Comparison of ENCODE assay signal across 1 cellular context in genomic region chr5:157115502-157115901, GRCh38.
TF ChIP-seq lines count a peak whose summit lies in the region.

No MANE protein-coding gene starts in this region.

TF ChIP-seq in GM23338, 12 proteins besides CTCF, POLR2A, EP300 and RAD21 (continued from another document):
- TF ChIP-seq, protein P1, sequence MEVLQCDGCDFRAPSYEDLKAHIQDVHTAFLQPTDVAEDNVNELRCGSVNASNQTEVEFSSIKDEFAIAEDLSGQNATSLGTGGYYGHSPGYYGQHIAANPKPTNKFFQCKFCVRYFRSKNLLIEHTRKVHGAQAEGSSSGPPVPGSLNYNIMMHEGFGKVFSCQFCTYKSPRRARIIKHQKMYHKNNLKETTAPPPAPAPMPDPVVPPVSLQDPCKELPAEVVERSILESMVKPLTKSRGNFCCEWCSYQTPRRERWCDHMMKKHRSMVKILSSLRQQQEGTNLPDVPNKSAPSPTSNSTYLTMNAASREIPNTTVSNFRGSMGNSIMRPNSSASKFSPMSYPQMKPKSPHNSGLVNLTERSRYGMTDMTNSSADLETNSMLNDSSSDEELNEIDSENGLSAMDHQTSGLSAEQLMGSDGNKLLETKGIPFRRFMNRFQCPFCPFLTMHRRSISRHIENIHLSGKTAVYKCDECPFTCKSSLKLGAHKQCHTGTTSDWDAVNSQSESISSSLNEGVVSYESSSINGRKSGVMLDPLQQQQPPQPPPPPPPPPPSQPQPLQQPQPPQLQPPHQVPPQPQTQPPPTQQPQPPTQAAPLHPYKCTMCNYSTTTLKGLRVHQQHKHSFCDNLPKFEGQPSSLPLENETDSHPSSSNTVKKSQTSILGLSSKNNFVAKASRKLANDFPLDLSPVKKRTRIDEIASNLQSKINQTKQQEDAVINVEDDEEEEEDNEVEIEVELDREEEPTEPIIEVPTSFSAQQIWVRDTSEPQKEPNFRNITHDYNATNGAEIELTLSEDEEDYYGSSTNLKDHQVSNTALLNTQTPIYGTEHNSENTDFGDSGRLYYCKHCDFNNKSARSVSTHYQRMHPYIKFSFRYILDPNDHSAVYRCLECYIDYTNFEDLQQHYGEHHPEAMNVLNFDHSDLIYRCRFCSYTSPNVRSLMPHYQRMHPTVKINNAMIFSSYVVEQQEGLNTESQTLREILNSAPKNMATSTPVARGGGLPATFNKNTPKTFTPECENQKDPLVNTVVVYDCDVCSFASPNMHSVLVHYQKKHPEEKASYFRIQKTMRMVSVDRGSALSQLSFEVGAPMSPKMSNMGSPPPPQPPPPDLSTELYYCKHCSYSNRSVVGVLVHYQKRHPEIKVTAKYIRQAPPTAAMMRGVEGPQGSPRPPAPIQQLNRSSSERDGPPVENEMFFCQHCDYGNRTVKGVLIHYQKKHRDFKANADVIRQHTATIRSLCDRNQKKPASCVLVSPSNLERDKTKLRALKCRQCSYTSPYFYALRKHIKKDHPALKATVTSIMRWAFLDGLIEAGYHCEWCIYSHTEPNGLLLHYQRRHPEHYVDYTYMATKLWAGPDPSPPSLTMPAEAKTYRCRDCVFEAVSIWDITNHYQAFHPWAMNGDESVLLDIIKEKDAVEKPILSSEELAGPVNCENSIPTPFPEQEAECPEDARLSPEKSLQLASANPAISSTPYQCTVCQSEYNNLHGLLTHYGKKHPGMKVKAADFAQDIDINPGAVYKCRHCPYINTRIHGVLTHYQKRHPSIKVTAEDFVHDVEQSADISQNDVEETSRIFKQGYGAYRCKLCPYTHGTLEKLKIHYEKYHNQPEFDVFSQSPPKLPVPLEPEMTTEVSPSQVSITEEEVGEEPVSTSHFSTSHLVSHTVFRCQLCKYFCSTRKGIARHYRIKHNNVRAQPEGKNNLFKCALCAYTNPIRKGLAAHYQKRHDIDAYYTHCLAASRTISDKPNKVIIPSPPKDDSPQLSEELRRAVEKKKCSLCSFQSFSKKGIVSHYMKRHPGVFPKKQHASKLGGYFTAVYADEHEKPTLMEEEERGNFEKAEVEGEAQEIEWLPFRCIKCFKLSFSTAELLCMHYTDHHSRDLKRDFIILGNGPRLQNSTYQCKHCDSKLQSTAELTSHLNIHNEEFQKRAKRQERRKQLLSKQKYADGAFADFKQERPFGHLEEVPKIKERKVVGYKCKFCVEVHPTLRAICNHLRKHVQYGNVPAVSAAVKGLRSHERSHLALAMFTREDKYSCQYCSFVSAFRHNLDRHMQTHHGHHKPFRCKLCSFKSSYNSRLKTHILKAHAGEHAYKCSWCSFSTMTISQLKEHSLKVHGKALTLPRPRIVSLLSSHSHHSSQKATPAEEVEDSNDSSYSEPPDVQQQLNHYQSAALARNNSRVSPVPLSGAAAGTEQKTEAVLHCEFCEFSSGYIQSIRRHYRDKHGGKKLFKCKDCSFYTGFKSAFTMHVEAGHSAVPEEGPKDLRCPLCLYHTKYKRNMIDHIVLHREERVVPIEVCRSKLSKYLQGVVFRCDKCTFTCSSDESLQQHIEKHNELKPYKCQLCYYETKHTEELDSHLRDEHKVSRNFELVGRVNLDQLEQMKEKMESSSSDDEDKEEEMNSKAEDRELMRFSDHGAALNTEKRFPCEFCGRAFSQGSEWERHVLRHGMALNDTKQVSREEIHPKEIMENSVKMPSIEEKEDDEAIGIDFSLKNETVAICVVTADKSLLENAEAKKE (CRISPR knock-in tag; IDR thresholded peaks at IDR 0.05), result no peak
- TF ChIP-seq, protein P2, sequence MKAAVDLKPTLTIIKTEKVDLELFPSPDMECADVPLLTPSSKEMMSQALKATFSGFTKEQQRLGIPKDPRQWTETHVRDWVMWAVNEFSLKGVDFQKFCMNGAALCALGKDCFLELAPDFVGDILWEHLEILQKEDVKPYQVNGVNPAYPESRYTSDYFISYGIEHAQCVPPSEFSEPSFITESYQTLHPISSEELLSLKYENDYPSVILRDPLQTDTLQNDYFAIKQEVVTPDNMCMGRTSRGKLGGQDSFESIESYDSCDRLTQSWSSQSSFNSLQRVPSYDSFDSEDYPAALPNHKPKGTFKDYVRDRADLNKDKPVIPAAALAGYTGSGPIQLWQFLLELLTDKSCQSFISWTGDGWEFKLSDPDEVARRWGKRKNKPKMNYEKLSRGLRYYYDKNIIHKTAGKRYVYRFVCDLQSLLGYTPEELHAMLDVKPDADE (IDR thresholded peaks at IDR 0.05), result no peak
- TF ChIP-seq EZH2 (IDR thresholded peaks at IDR 0.05; ENCODE audit: low read depth, unreplicated experiment), result no peak
- no peak for TF ChIP-seq STAT1 (IDR thresholded peaks at IDR 0.05; ENCODE audit: unreplicated experiment)
- no peak for TF ChIP-seq ZNF114 (CRISPR knock-in tag; IDR thresholded peaks at IDR 0.05)
TF ChIP-seq in GM23338: peak in this region for 0.
